ENCODE assay signal across 13 cellular contexts in the genomic region with DNA sequence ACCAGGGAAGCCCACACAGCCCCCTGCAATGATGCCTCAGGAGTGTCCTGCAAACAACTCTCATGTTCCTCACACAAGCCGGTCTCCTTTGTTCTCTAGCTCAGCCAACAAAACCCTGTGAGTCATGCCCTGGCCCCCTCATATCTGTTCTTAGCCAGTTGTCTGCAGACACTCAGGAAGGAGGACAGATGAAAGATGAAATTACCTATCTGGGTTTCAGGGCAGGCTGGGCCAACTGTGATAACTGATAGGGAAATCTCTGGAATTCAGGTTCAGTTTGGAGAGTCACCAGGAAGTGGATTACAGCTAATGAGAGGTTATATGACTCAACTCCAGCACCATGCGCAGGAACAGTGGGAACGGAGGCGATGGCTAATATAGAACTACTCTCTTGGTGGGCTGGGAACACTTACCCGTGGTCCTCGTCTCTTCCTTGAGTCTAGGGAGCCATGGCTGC.
DNase-seq lines count a peak whose midpoint lies in the region; ATAC-seq and TF ChIP-seq lines count a peak whose summit lies in the region.
"Had no signal": no experiment of that assay in that cellular context is flagged by ENCODE, and none has a peak within 500 bp of the region (broad histone marks: within the 10 kb centered on the region; RNA-seq: fewer than 3 reads in every experiment).

No MANE protein-coding gene starts in this region.

- no TSS peak for BruUV-seq in Caco-2 (replicated peaks; lab: Mats Ljungman, UMichigan)

- no peak overlapping the region for H3K18ac ChIP-seq in mesenchymal stem cell (ENCODE audit: low read depth in 1 of 2, low read length in 2 of 2)

- CTCF ChIA-PET in Caco-2 (lab: Charles Lee): interaction anchor here (1.0 kb wide), 1 partner anchor 20 kb away, joined by 3 read pairs; no protein-coding TSS in a partner anchor

- H2BK12ac ChIP-seq in mesenchymal stem cell (ENCODE audit: low read length in 2 of 2): no peak overlapping the region

- POLR2A ChIA-PET in Caco-2 (lab: Charles Lee): interaction anchor here (1.0 kb wide), 1 partner anchor 21 kb away, joined by 3 read pairs; no protein-coding TSS in a partner anchor

- H3K27ac ChIP-seq in RWPE2 (ENCODE audit: poor library complexity, severe bottlenecking) (no peak overlapping the region), mesenchymal stem cell (ENCODE audit: low read length, poor library complexity, severe bottlenecking) (no peak overlapping the region)
- H3K27ac ChIP-seq: SK-N-MC had no signal

- no peak overlapping the region for H3K4me3 ChIP-seq in Caco-2 (ENCODE audit: low read depth, low read length)
- no peak overlapping the region for H3K4me3 ChIP-seq in RWPE2 (ENCODE audit: severe bottlenecking)
- H3K4me3 ChIP-seq in choroid plexus epithelial cell (ENCODE audit: low read depth, low read length): no peak overlapping the region
- no peak overlapping the region for H3K4me3 ChIP-seq in mesenchymal stem cell (ENCODE audit: insufficient read depth in 1 of 2, low read depth in 1 of 2, low read length in 2 of 2)
- H3K4me3 ChIP-seq: SK-N-MC had no signal

- WGBS in mesenchymal stem cell: 76% methylated on average over 6 of the region's 6 CpGs

- no peak for TF ChIP-seq CTCF in Caco-2 (IDR thresholded peaks at IDR 0.05; ENCODE audit: insufficient read depth in 1 of 2, low read depth in 1 of 2, low read length in 1 of 2, severe bottlenecking in 1 of 2, unreplicated experiment in 1 of 2)
- no peak for TF ChIP-seq CTCF in RWPE2 (IDR thresholded peaks at IDR 0.05; ENCODE audit: poor library complexity, severe bottlenecking)
- TF ChIP-seq CTCF in choroid plexus epithelial cell (conservative IDR thresholded peaks at IDR 0.05; ENCODE audit: low read depth, low read length): no peak

- peak; percentile 86 to 95 for DNase-seq in Caco-2
- no peak for DNase-seq in RWPE2 (ENCODE audit: low spot score)
- peak; percentile 55 for DNase-seq in choroid plexus epithelial cell (ENCODE audit: low read depth)
- DNase-seq in mesenchymal stem cell: peak; percentile 31
- no peak for DNase-seq in activated T-cell treated with anti-CD3 and anti-CD28 coated beads for 4 hours
- no peak for DNase-seq in stimulated activated effector memory CD8-positive, alpha-beta T cell treated with anti-CD3 and anti-CD28 coated beads, Interleukin-12 subunit alpha, Interleukin-12 subunit beta, amount 100 ng/mL, for 72 hours (ENCODE audit: low spot score in 2 of 2)
- no peak for DNase-seq in NCI-H446 (lab: John Stamatoyannopoulos, UW)
- DNase-seq: activated B cell treated with CpG ODN at 0.5 μM for 24 hours, DMS 273 treated with DMSO at 0.1 percent for 48 hours had no signal

- no peak overlapping the region for H3K4me2 ChIP-seq in mesenchymal stem cell (ENCODE audit: low read length, poor library complexity, severe bottlenecking)

- H3K27me3 Mint-ChIP-seq in Caco-2 (ENCODE audit: insufficient read depth, unreplicated experiment): no peaks in the 10 kb centered on the region
- H3K27me3 Mint-ChIP-seq: activated B cell treated with CpG ODN at 0.5 μM for 24 hours had no signal

- peak overlapping the region; percentile 92 for H3K27ac Mint-ChIP-seq in Caco-2 (ENCODE audit: unreplicated experiment)
- no peak overlapping the region for H3K27ac Mint-ChIP-seq in stimulated activated effector memory CD8-positive, alpha-beta T cell treated with anti-CD3 and anti-CD28 coated beads, Interleukin-12 subunit alpha, Interleukin-12 subunit beta, amount 100 ng/mL, for 72 hours
- H3K27ac Mint-ChIP-seq: activated B cell treated with CpG ODN at 0.5 μM for 24 hours; activated naive CD4-positive, alpha-beta T cell treated with anti-CD3 and anti-CD28 coated beads, Interleukin-2, amount 50 U/mL, for 72 hours; mesothelial cell of epicardium had no signal

- H4K8ac ChIP-seq in mesenchymal stem cell (ENCODE audit: low read length): no peak overlapping the region

- H3K4ac ChIP-seq in mesenchymal stem cell (ENCODE audit: low read depth in 1 of 2, low read length in 2 of 2): no peak overlapping the region

- peaks cover 19% of the 10 kb centered on the region for H3K9me3 Mint-ChIP-seq in Caco-2 (ENCODE audit: unreplicated experiment)
- peaks cover 11% of the 10 kb centered on the region for H3K9me3 Mint-ChIP-seq in stimulated activated effector memory CD8-positive, alpha-beta T cell treated with anti-CD3 and anti-CD28 coated beads, Interleukin-12 subunit alpha, Interleukin-12 subunit beta, amount 100 ng/mL, for 72 hours

- H3K9me3 ChIP-seq in Caco-2 (no peaks in the 10 kb centered on the region), RWPE2 (ENCODE audit: severe bottlenecking) (no peaks in the 10 kb centered on the region), mesenchymal stem cell (ENCODE audit: control insufficient read depth, low read length) (no peaks in the 10 kb centered on the region)

- intact Hi-C loops in Caco-2 (cut with micrococcal nuclease; ENCODE audit: unreplicated experiment): loop anchor here (1.0 to 2.0 kb wide), 2 partner anchors 20 to 45 kb away; no protein-coding TSS in a partner anchor

- H3K79me1 ChIP-seq in mesenchymal stem cell (replicated peaks; ENCODE audit: low read length, poor library complexity, severe bottlenecking): no peaks in the 10 kb centered on the region

- H3K36me3 ChIP-seq in Caco-2 (ENCODE audit: control insufficient read depth, insufficient read depth, low read length) (no peaks in the 10 kb centered on the region; the same call in 1 of the 2 replicates), RWPE2 (ENCODE audit: low read depth) (no peaks in the 10 kb centered on the region), mesenchymal stem cell (ENCODE audit: control insufficient read depth in 1 of 2, insufficient read depth in 2 of 2, low read depth in 1 of 2, low read length in 2 of 2) (no peaks in the 10 kb centered on the region)

- H3K4me3 Mint-ChIP-seq in Caco-2 (ENCODE audit: unreplicated experiment): peak overlapping the region; percentile 30
- no peak overlapping the region for H3K4me3 Mint-ChIP-seq in stimulated activated effector memory CD8-positive, alpha-beta T cell treated with anti-CD3 and anti-CD28 coated beads, Interleukin-12 subunit alpha, Interleukin-12 subunit beta, amount 100 ng/mL, for 72 hours
- H3K4me3 Mint-ChIP-seq: activated B cell treated with CpG ODN at 0.5 μM for 24 hours, mesothelial cell of epicardium had no signal

- H2AK5ac ChIP-seq in mesenchymal stem cell (ENCODE audit: low read length, severe bottlenecking): no peak overlapping the region

- H4K91ac ChIP-seq in mesenchymal stem cell (ENCODE audit: low read length): no peak overlapping the region

- H3K27me3 ChIP-seq in Caco-2 (replicated peaks; ENCODE audit: control insufficient read depth, insufficient read depth, low read length): no peaks in the 10 kb centered on the region
- no peaks in the 10 kb centered on the region for H3K27me3 ChIP-seq in RWPE2 (ENCODE audit: insufficient read depth, poor library complexity, severe bottlenecking)
- H3K27me3 ChIP-seq in mesenchymal stem cell (ENCODE audit: control insufficient read depth in 1 of 2, insufficient read depth in 1 of 2, low read length in 2 of 2): no peaks in the 10 kb centered on the region

- H3K36me3 Mint-ChIP-seq in Caco-2 (ENCODE audit: insufficient read depth, unreplicated experiment): no peaks in the 10 kb centered on the region
- H3K36me3 Mint-ChIP-seq in stimulated activated effector memory CD8-positive, alpha-beta T cell treated with anti-CD3 and anti-CD28 coated beads, Interleukin-12 subunit alpha, Interleukin-12 subunit beta, amount 100 ng/mL, for 72 hours: no peaks in the 10 kb centered on the region
- H3K36me3 Mint-ChIP-seq: activated naive CD4-positive, alpha-beta T cell treated with anti-CD3 and anti-CD28 coated beads, Interleukin-2, amount 50 U/mL, for 72 hours; mesothelial cell of epicardium had no signal

- no peak overlapping the region for H3K9ac ChIP-seq in mesenchymal stem cell (ENCODE audit: low read length)

- peaks cover 18% of the 10 kb centered on the region for H3K4me1 Mint-ChIP-seq in Caco-2 (ENCODE audit: low read depth, unreplicated experiment)
- no peaks in the 10 kb centered on the region for H3K4me1 Mint-ChIP-seq in stimulated activated effector memory CD8-positive, alpha-beta T cell treated with anti-CD3 and anti-CD28 coated beads, Interleukin-12 subunit alpha, Interleukin-12 subunit beta, amount 100 ng/mL, for 72 hours
- H3K4me1 Mint-ChIP-seq: activated B cell treated with CpG ODN at 0.5 μM for 24 hours had no signal

- H3K4me1 ChIP-seq in Caco-2 (peaks cover 20% of the 10 kb centered on the region), RWPE2 (ENCODE audit: insufficient read depth, poor library complexity, severe bottlenecking) (no peaks in the 10 kb centered on the region), mesenchymal stem cell (ENCODE audit: control insufficient read depth, insufficient read depth, low read depth, low read length) (peaks cover 2% of the 10 kb centered on the region)

- peak overlapping the region in 1 of 2 experiments; percentile 44 for H3K14ac ChIP-seq in mesenchymal stem cell (ENCODE audit: low read length in 2 of 2)

- H2BK15ac ChIP-seq in mesenchymal stem cell (ENCODE audit: low read depth, poor library complexity, severe bottlenecking): no peak overlapping the region

- no peak overlapping the region for H3K23ac ChIP-seq in mesenchymal stem cell (ENCODE audit: low read length in 2 of 2)

- H2BK120ac ChIP-seq in mesenchymal stem cell (ENCODE audit: low read depth, low read length): no peak overlapping the region

- peak; percentile 41; the same call in 2 of the 3 replicates for ATAC-seq in RWPE2 (ENCODE audit: low read depth)
- ATAC-seq in HG03108 (IDR thresholded peaks at IDR 0.05; ENCODE audit: unreplicated experiment): no peak
- no peak for ATAC-seq in stimulated activated effector memory CD8-positive, alpha-beta T cell treated with anti-CD3 and anti-CD28 coated beads, Interleukin-12 subunit alpha, Interleukin-12 subunit beta, amount 100 ng/mL, for 72 hours
- ATAC-seq: activated naive CD4-positive, alpha-beta T cell treated with anti-CD3 and anti-CD28 coated beads, Interleukin-2, amount 50 U/mL, for 72 hours had no signal

- no peak overlapping the region for H2BK5ac ChIP-seq in mesenchymal stem cell (ENCODE audit: low read depth, low read length, poor library complexity, severe bottlenecking)

- no peak overlapping the region for H2AFZ ChIP-seq in mesenchymal stem cell (ENCODE audit: low read depth, low read length)

Comparison
In these comparisons a context has a peak if more than half of its experiments do, and no peak if none do; other contexts are left out.
1. DNase-seq: peak in Caco-2 (2 of 2), choroid plexus epithelial cell (single experiment) and mesenchymal stem cell (single experiment); none in RWPE2 (single experiment), activated T-cell treated with anti-CD3 and anti-CD28 coated beads for 4 hours (single experiment), stimulated activated effector memory CD8-positive, alpha-beta T cell treated with anti-CD3 and anti-CD28 coated beads, Interleukin-12 subunit alpha, Interleukin-12 subunit beta, amount 100 ng/mL, for 72 hours (0 of 2) and NCI-H446 (0 of 2).